28 cellular contexts compared by ENCODE assay signal in genomic region chr7:159226303-159226702, GRCh38.
"Had no signal": no experiment of that assay in that cellular context is flagged by ENCODE, and none has a peak within 500 bp of the region (broad histone marks: within the 10 kb centered on the region; RNA-seq: fewer than 3 reads in every experiment).

No MANE protein-coding gene starts in this region.

- H3K4me3 ChIP-seq: esophagus squamous epithelium had no signal

- DNase-seq: activated B cell treated with CpG ODN at 0.5 μM for 24 hours; activated CD4-positive, alpha-beta memory T cell treated with anti-CD3 and anti-CD28 coated beads, Interleukin-2, amount 10 ng/mL, durations not matched to agents 7 days and 5 days; activated CD4-positive, alpha-beta T cell treated with anti-CD3 and anti-CD28 coated beads, Interleukin-2, amount 10 ng/mL, durations not matched to agents 7 days and 5 days; activated CD4-positive, alpha-beta T cell treated with anti-CD3 and anti-CD28 coated beads, Interleukin-2, amount 50 U/mL, for 4 hours; activated CD8-positive, alpha-beta memory T cell treated with anti-CD3 and anti-CD28 coated beads, Interleukin-2, amount 50 U/mL, for 48 hours; activated gamma-delta T cell treated with Interleukin-2 at 50 U/mL for 16 hours; activated naive CD4-positive, alpha-beta T cell treated with anti-CD3 and anti-CD28 coated beads, Interleukin-2, amount 50 U/mL, for 16 hours; activated naive CD4-positive, alpha-beta T cell treated with Interleukin-2 at 50 U/mL for 16 hours; activated T-cell treated with anti-CD3 and anti-CD28 coated beads for 4 hours; activated T-cell treated with anti-CD3 and anti-CD28 coated beads, Interleukin-2, amount 50 U/mL, for 24 hours; activated T-cell treated with anti-CD3 and anti-CD28 coated beads, Interleukin-2, amount 50 U/mL, for 72 hours; amniotic stem cell; anterior cingulate cortex; brain microvascular endothelial cell; cortex of kidney; dermis blood vessel endothelial cell; effector CD4-positive, alpha-beta T cell; effector memory CD8-positive, alpha-beta T cell; erythroblast; esophagus squamous epithelium; foreskin melanocyte; head of caudate nucleus; T-helper 1 cell; T-helper 17 cell; T1000; WERI-Rb-1 had no signal

- H3K36me3 ChIP-seq: brain microvascular endothelial cell, esophagus squamous epithelium, WERI-Rb-1 had no signal

- H3K27ac ChIP-seq: brain microvascular endothelial cell, esophagus squamous epithelium, WERI-Rb-1 had no signal

- H3K27me3 ChIP-seq: brain microvascular endothelial cell, esophagus squamous epithelium had no signal

- FAIRE-seq: astrocyte, colon had no signal

- H3K4me1 ChIP-seq: esophagus squamous epithelium had no signal

- H3K9me3 ChIP-seq: esophagus squamous epithelium had no signal
